ENCODE assay signal across 1 cellular context in the genomic region with DNA sequence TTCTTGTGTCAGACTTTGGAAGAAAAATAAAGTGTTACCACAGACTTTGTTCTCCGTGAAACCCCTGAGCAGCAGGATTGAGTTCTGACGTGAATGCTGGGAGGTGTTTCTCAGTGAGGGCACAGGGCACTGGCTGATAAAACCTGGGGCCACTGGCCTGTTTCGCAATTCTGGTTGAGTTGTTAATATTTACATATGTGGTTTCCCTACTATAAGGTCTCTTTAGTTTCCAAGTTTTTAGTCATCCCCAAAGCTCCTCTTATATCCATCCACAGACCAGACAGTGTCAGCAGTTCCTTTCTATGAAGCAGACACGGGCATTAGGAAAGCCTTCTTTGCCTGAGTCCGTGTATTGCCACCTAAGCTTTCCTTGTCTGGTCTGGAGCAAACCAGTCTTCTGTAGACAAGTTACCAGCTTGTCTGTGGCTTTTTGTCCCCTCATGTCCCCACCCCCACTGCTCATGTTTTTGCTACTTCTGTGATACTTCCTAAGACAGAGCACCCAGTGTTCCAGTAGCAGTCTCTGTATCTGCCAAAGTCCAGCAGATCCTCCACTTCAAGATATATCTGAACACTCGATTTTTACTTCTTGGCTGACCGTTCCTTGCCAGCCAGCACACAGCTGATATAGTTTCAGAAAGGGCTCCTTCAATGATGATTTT.
TF ChIP-seq lines count a peak whose summit lies in the region.

No MANE protein-coding gene starts in this region.

TF ChIP-seq in HepG2, 621 proteins besides CTCF, POLR2A, EP300 and RAD21 (continued from another document and continues in another):
- TF ChIP-seq, protein P1, sequence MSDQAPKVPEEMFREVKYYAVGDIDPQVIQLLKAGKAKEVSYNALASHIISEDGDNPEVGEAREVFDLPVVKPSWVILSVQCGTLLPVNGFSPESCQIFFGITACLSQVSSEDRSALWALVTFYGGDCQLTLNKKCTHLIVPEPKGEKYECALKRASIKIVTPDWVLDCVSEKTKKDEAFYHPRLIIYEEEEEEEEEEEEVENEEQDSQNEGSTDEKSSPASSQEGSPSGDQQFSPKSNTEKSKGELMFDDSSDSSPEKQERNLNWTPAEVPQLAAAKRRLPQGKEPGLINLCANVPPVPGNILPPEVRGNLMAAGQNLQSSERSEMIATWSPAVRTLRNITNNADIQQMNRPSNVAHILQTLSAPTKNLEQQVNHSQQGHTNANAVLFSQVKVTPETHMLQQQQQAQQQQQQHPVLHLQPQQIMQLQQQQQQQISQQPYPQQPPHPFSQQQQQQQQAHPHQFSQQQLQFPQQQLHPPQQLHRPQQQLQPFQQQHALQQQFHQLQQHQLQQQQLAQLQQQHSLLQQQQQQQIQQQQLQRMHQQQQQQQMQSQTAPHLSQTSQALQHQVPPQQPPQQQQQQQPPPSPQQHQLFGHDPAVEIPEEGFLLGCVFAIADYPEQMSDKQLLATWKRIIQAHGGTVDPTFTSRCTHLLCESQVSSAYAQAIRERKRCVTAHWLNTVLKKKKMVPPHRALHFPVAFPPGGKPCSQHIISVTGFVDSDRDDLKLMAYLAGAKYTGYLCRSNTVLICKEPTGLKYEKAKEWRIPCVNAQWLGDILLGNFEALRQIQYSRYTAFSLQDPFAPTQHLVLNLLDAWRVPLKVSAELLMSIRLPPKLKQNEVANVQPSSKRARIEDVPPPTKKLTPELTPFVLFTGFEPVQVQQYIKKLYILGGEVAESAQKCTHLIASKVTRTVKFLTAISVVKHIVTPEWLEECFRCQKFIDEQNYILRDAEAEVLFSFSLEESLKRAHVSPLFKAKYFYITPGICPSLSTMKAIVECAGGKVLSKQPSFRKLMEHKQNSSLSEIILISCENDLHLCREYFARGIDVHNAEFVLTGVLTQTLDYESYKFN (CRISPR knock-in tag; conservative IDR thresholded peaks at IDR 0.05), result peak; percentile 97
- TF ChIP-seq ZBTB49 (CRISPR knock-in tag; IDR thresholded peaks at IDR 0.05; ENCODE audit: borderline replicate concordance) (no peak), FOXK2 (IDR thresholded peaks at IDR 0.05) (no peak), ZNF598 (CRISPR knock-in tag; IDR thresholded peaks at IDR 0.05; ENCODE audit: borderline replicate concordance) (no peak), TEAD3 (CRISPR knock-in tag; optimal IDR thresholded peaks at IDR 0.05; ENCODE audit: borderline replicate concordance) (peak; percentile 55), RFX5 (IDR thresholded peaks at IDR 0.05; ENCODE audit: low read depth, low read length) (no peak), ZNF746 (CRISPR knock-in tag; IDR thresholded peaks at IDR 0.05) (no peak), HDAC2 (CRISPR knock-in tag; IDR thresholded peaks at IDR 0.05) (peak; percentile 86), TSC22D2 (CRISPR knock-in tag; IDR thresholded peaks at IDR 0.05; ENCODE audit: borderline replicate concordance) (no peak), SKI (IDR thresholded peaks at IDR 0.05; ENCODE audit: partially characterized antibody) (peak; percentile 49), ZNF34 (CRISPR knock-in tag; IDR thresholded peaks at IDR 0.05; ENCODE audit: borderline replicate concordance) (no peak), KLF16 (CRISPR knock-in tag; IDR thresholded peaks at IDR 0.05) (peak in 1 of 2 experiments; percentile 80; a peak in 1 of 4 replicates), NFYC (CRISPR knock-in tag; IDR thresholded peaks at IDR 0.05) (peak; percentile 43; the same call in 1 of the 2 replicates), ELK4 (CRISPR knock-in tag; IDR thresholded peaks at IDR 0.05; ENCODE audit: borderline replicate concordance) (no peak), ARID2 (CRISPR knock-in tag; IDR thresholded peaks at IDR 0.05; ENCODE audit: borderline replicate concordance) (no peak), ZMYM4 (CRISPR knock-in tag; IDR thresholded peaks at IDR 0.05) (peak; percentile 84), NONO (IDR thresholded peaks at IDR 0.05) (no peak), NONO (CRISPR knock-in tag; conservative IDR thresholded peaks at IDR 0.05) (peak; percentile 35; the same call in 1 of the 2 replicates), ZMYM2 (CRISPR knock-in tag; IDR thresholded peaks at IDR 0.05) (no peak), ZBTB21 (CRISPR knock-in tag; IDR thresholded peaks at IDR 0.05) (peak; percentile 78), ATF4 (CRISPR knock-in tag; IDR thresholded peaks at IDR 0.05) (peak in 1 of 2 experiments; percentile 43; a peak in 1 of 4 replicates), ZNF12 (CRISPR knock-in tag; IDR thresholded peaks at IDR 0.05) (no peak), ZNF563 (CRISPR knock-in tag; IDR thresholded peaks at IDR 0.05) (no peak), POLR2G (IDR thresholded peaks at IDR 0.05; ENCODE audit: low read depth, low read length) (peak; percentile 39; the same call in 1 of the 2 replicates), AGO2 (optimal IDR thresholded peaks at IDR 0.05; ENCODE audit: low read depth, low read length) (no peak), POLR2AphosphoS5 (IDR thresholded peaks at IDR 0.05; ENCODE audit: low read depth, low read length) (0 out of 2 replicates have a peak, but pooled peaks have one; percentile 10), CEBPG (CRISPR knock-in tag; IDR thresholded peaks at IDR 0.05) (peak; percentile 96), DPF2 (CRISPR knock-in tag; IDR thresholded peaks at IDR 0.05; ENCODE audit: borderline replicate concordance, low read depth) (peak; percentile 63; the same call in 1 of the 2 replicates), BATF2 (CRISPR knock-in tag; IDR thresholded peaks at IDR 0.05) (no peak), ZNF576 (CRISPR knock-in tag; IDR thresholded peaks at IDR 0.05) (no peak), MIER2 (CRISPR knock-in tag; IDR thresholded peaks at IDR 0.05) (0 out of 2 replicates have a peak, but pooled peaks have one; percentile 9), MZF1 (CRISPR knock-in tag; IDR thresholded peaks at IDR 0.05; ENCODE audit: borderline replicate concordance) (no peak), MEF2D (CRISPR knock-in tag; IDR thresholded peaks at IDR 0.05) (0 out of 2 replicates have a peak, but pooled peaks have one; percentile 70), NFKBIZ (CRISPR knock-in tag; IDR thresholded peaks at IDR 0.05) (0 out of 2 replicates have a peak, but pooled peaks have one; percentile 30), ZNF556 (CRISPR knock-in tag; IDR thresholded peaks at IDR 0.05; ENCODE audit: borderline replicate concordance) (0 out of 2 replicates have a peak, but pooled peaks have one; percentile 40), SIX1 (CRISPR knock-in tag; IDR thresholded peaks at IDR 0.05; ENCODE audit: borderline replicate concordance) (peak; percentile 16; the same call in 1 of the 2 replicates), GFI1 (CRISPR knock-in tag; IDR thresholded peaks at IDR 0.05; ENCODE audit: borderline replicate concordance) (no peak), SPEN (CRISPR knock-in tag; IDR thresholded peaks at IDR 0.05; ENCODE audit: low read depth) (peak; percentile 50; the same call in 1 of the 2 replicates), PHB2 (IDR thresholded peaks at IDR 0.05; ENCODE audit: partially characterized antibody) (no peak), SALL2 (CRISPR knock-in tag; IDR thresholded peaks at IDR 0.05) (no peak), SOX5 (CRISPR knock-in tag; IDR thresholded peaks at IDR 0.05; ENCODE audit: borderline replicate concordance) (peak; percentile 59), KMT2B (CRISPR knock-in tag; IDR thresholded peaks at IDR 0.05) (peak; percentile 54; the same call in 1 of the 2 replicates), ZNF572 (CRISPR knock-in tag; IDR thresholded peaks at IDR 0.05) (no peak), MYC (CRISPR knock-in tag; IDR thresholded peaks at IDR 0.05; ENCODE audit: borderline replicate concordance) (no peak), ZNF713 (CRISPR knock-in tag; IDR thresholded peaks at IDR 0.05) (no peak), NR2F1 (CRISPR knock-in tag; IDR thresholded peaks at IDR 0.05) (peak; percentile 66 to 71; a peak in 3 of 4 replicates), GMEB1 (CRISPR knock-in tag; IDR thresholded peaks at IDR 0.05; ENCODE audit: borderline replicate concordance) (no peak), CENPT (CRISPR knock-in tag; IDR thresholded peaks at IDR 0.05; ENCODE audit: low read depth) (no peak)
- TF ChIP-seq, protein P2, sequence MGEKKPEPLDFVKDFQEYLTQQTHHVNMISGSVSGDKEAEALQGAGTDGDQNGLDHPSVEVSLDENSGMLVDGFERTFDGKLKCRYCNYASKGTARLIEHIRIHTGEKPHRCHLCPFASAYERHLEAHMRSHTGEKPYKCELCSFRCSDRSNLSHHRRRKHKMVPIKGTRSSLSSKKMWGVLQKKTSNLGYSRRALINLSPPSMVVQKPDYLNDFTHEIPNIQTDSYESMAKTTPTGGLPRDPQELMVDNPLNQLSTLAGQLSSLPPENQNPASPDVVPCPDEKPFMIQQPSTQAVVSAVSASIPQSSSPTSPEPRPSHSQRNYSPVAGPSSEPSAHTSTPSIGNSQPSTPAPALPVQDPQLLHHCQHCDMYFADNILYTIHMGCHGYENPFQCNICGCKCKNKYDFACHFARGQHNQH (CRISPR knock-in tag; IDR thresholded peaks at IDR 0.05), result peak; percentile 90
- TF ChIP-seq, protein P3, sequence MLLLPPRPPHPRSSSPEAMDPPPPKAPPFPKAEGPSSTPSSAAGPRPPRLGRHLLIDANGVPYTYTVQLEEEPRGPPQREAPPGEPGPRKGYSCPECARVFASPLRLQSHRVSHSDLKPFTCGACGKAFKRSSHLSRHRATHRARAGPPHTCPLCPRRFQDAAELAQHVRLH (CRISPR knock-in tag; IDR thresholded peaks at IDR 0.05; ENCODE audit: borderline replicate concordance, low read depth), result peak; percentile 43; the same call in 1 of the 2 replicates
- TF ChIP-seq, protein P4, sequence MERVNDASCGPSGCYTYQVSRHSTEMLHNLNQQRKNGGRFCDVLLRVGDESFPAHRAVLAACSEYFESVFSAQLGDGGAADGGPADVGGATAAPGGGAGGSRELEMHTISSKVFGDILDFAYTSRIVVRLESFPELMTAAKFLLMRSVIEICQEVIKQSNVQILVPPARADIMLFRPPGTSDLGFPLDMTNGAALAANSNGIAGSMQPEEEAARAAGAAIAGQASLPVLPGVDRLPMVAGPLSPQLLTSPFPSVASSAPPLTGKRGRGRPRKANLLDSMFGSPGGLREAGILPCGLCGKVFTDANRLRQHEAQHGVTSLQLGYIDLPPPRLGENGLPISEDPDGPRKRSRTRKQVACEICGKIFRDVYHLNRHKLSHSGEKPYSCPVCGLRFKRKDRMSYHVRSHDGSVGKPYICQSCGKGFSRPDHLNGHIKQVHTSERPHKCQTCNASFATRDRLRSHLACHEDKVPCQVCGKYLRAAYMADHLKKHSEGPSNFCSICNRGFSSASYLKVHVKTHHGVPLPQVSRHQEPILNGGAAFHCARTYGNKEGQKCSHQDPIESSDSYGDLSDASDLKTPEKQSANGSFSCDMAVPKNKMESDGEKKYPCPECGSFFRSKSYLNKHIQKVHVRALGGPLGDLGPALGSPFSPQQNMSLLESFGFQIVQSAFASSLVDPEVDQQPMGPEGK (CRISPR knock-in tag; IDR thresholded peaks at IDR 0.05), result peak; percentile 76; the same call in 1 of the 2 replicates
- TF ChIP-seq, protein P5, sequence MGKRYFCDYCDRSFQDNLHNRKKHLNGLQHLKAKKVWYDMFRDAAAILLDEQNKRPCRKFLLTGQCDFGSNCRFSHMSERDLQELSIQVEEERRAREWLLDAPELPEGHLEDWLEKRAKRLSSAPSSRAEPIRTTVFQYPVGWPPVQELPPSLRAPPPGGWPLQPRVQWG (CRISPR knock-in tag; IDR thresholded peaks at IDR 0.05; ENCODE audit: borderline replicate concordance, low read depth), result no peak
